8 cellular contexts compared by ENCODE assay signal in the genomic region with DNA sequence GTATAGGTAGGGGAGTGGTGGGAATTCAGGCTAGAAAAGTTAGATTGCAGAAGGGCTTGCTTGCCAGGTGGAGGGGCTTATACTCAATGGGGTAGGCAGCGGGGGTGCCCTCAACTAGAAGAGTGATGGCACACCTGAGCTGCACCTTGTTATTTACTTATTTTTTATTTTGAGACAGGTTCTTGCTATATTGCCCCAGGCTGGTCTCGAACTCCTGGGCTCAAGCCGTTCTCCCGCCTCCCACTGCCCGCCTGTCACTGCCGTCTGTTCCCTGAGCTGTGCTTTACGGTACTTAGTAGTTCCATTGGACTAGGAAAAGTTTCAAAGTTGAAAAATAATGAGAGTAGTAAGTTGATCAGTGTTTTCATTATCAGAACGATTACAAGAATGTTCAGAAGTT. TPM values are rescaled to one million over a fixed set of nuclear protein-coding genes. Genes with fewer than 3 reads are reported as not detected.
DNase-seq lines count a peak whose midpoint lies in the region; ATAC-seq, FAIRE-seq and TF ChIP-seq lines count a peak whose summit lies in the region.

No MANE protein-coding gene starts in this region.

- TF ChIP-seq POLR2A in GM18505 (IDR thresholded peaks at IDR 0.05; ENCODE audit: borderline replicate concordance, extremely low read depth, insufficient read depth, insufficient read length), result no peak

- TF ChIP-seq CTCF in fibroblast of mammary gland (conservative IDR thresholded peaks at IDR 0.05; ENCODE audit: control insufficient read depth, insufficient read depth, low read depth, low read length), result no peak

- ATAC-seq in GM18505 (IDR thresholded peaks at IDR 0.05; ENCODE audit: unreplicated experiment) (no peak), HG03159 (IDR thresholded peaks at IDR 0.05; ENCODE audit: unreplicated experiment) (no peak)

- H3K4me3 ChIP-seq in fibroblast of mammary gland (ENCODE audit: control insufficient read depth, low read depth, low read length) (peak overlapping the region; percentile 93), skeletal muscle cell (ENCODE audit: low read depth, low read length) (peak overlapping the region; percentile 67)

- in situ Hi-C loops in SK-MEL-5 (cut with HindIII; ENCODE audit: low pct_unique_long_range_greater_than_20kb, low sequenced_read_pairs), result no loop called here

- no peak for DNase-seq in GM19239 (ENCODE audit: insufficient read length, low spot score)
- DNase-seq in SK-MEL-5 (ENCODE audit: low read depth, low spot score), result peak; percentile 6
- DNase-seq in fibroblast of mammary gland (ENCODE audit: low read depth), result no peak
- no peak for DNase-seq in skeletal muscle cell (ENCODE audit: low read depth)
- DNase-seq in NCI-H1694 treated with DMSO at 0.1 percent for 48 hours (lab: John Stamatoyannopoulos, UW), result no peak
- DNase-seq in NK-92 (lab: John Stamatoyannopoulos, UW; ENCODE audit: unreplicated experiment), result no peak

- peak; percentile 45 for FAIRE-seq in GM19239 (lab: Jason Lieb, UNC)

RNA-seq across cellular contexts. Expression of gene ZFX, which starts 2.0 kb away (rescaled TPM):
- total RNA-seq in SK-MEL-5 (2014; rRNA removed; shearing (Covaris generic)), result 21.8 and 24.8 TPM in 2 replicates
- 11.4 and 16.6 TPM in 2 replicates for polyA plus RNA-seq in SK-MEL-5 (2015; cell fraction: cytosol; rRNA removed)
- 16.8 and 22.5 TPM in 2 replicates for polyA plus RNA-seq in SK-MEL-5 (2015; cell fraction: nucleus; rRNA removed)
